ENCODE assay signal across 15 cellular contexts in genomic region chr2:240295256-240296103, GRCh38.
"Had no signal": no experiment of that assay in that cellular context is flagged by ENCODE, and none has a peak within 500 bp of the region (broad histone marks: within the 10 kb centered on the region; RNA-seq: fewer than 3 reads in every experiment).

No MANE protein-coding gene starts in this region.

- H3K27ac ChIP-seq: breast epithelium, pancreas, tibial artery had no signal

- H3K36me3 ChIP-seq: breast epithelium, heart left ventricle, pancreas, tibial artery had no signal

- H3K27ac Mint-ChIP-seq: activated T-helper 2 cell treated with anti-CD3 and anti-CD28 coated beads, Interferon-gamma antibody, Interleukin-2, Interleukin-4, amounts not matched to agents 10 μg/mL and 5 μg/mL and 100 μg/mL, durations not matched to agents 14 hours and 24 hours and 36 hours had no signal

- H3K27me3 Mint-ChIP-seq: activated naive CD4-positive, alpha-beta T cell treated with anti-CD3 and anti-CD28 coated beads, Interleukin-2, amount 50 U/mL, for 24 hours had no signal

- H3K36me3 Mint-ChIP-seq: activated naive CD4-positive, alpha-beta T cell treated with anti-CD3 and anti-CD28 coated beads, Interleukin-2, amount 50 U/mL, for 24 hours had no signal

- FAIRE-seq: endothelial cell of umbilical vein, pancreas, small intestine had no signal

- H3K4me3 Mint-ChIP-seq: activated naive CD4-positive, alpha-beta T cell treated with anti-CD3 and anti-CD28 coated beads, Interleukin-2, amount 50 U/mL, for 24 hours; nephron progenitor cell had no signal

- H3K9me3 Mint-ChIP-seq: activated naive CD4-positive, alpha-beta T cell treated with anti-CD3 and anti-CD28 coated beads, Interleukin-2, amount 50 U/mL, for 24 hours; activated T-helper 2 cell treated with anti-CD3 and anti-CD28 coated beads, Interferon-gamma antibody, Interleukin-2, Interleukin-4, amounts not matched to agents 10 μg/mL and 5 μg/mL and 100 μg/mL, durations not matched to agents 14 hours and 24 hours and 36 hours; nephron progenitor cell had no signal

- DNase-seq: activated T-cell treated with anti-CD3 and anti-CD28 coated beads for 4 hours, foreskin melanocyte, heart left ventricle, left ventricle myocardium superior, mesenchymal stem cell, nephron progenitor cell, retina, SIG-M5, small intestine had no signal

- H3K4me1 ChIP-seq: breast epithelium, pancreas had no signal

- H3K4me1 Mint-ChIP-seq: activated naive CD4-positive, alpha-beta T cell treated with anti-CD3 and anti-CD28 coated beads, Interleukin-2, amount 50 U/mL, for 24 hours had no signal

- H3K4me3 ChIP-seq: breast epithelium, heart left ventricle, pancreas, tibial artery had no signal

- H3K9me3 ChIP-seq: breast epithelium, heart left ventricle, pancreas, tibial artery had no signal

- H3K27me3 ChIP-seq: breast epithelium, heart left ventricle, pancreas, tibial artery had no signal
